In genomic region chr14:41607119-41607785, GRCh38 we compare ENCODE assay signal across 8 cellular contexts. TPM values are rescaled to one million over a fixed set of nuclear protein-coding genes. Genes with fewer than 3 reads are reported as not detected.
A peak's percentile ranks its signal among the peaks of the same experiment; 100 is the strongest.
DNase-seq lines count a peak whose midpoint lies in the region; ATAC-seq, FAIRE-seq and TF ChIP-seq lines count a peak whose summit lies in the region.

No MANE protein-coding gene starts in this region.

- CTCF ChIA-PET in K562 (lab: Yijun Ruan, JAX; ENCODE audit: low intra/inter-chr PET ratio): no interaction called here

- 3% methylated on average over 17 of the region's 29 CpGs for WGBS in K562 (ENCODE audit: insufficient coverage, low coverage, missing lambda C conversion rate)
- WGBS in liver: 2% methylated on average over 29 of the region's 29 CpGs
- 0 to 1% methylated on average over 29 of the region's 29 CpGs for WGBS in tibial nerve, 2 donors

- no peak overlapping the region for H3K27ac ChIP-seq in K562 (ENCODE audit: extremely low read depth, low read depth, low read length)
- H3K27ac ChIP-seq in liver (ENCODE audit: low read depth in 1 of 2, low read length in 2 of 2): no peak overlapping the region
- H3K27ac ChIP-seq in tibial nerve: peak overlapping the region; percentile 71 to 94 (median 79)

- TF ChIP-seq POLR2A in K562 (conservative IDR thresholded peaks at IDR 0.05) (no peak), tibial nerve (IDR thresholded peaks at IDR 0.05) (no peak)

- no peaks in the 10 kb centered on the region for H4K20me1 ChIP-seq in K562 (replicated peaks; ENCODE audit: control insufficient read depth, insufficient read depth, low read length)

- peak overlapping the region; percentile 37; the same call in 1 of the 2 replicates for H3K4me2 ChIP-seq in K562 (ENCODE audit: insufficient read depth, low read length)

- H3K9ac ChIP-seq in K562 (ENCODE audit: insufficient read depth in 1 of 2, low read depth in 2 of 2, low read length in 2 of 2) (no peak overlapping the region), liver (ENCODE audit: low read depth in 1 of 2, low read length in 2 of 2) (no peak overlapping the region)

- no peak for FAIRE-seq in K562 (lab: Jason Lieb, UNC)

- BruUV-seq in K562 (replicated peaks; lab: Mats Ljungman, UMichigan): no TSS peak

- H3K9me3 ChIP-seq in K562 (replicated peaks; ENCODE audit: control insufficient read depth, insufficient read depth, low read depth, low read length) (no peaks in the 10 kb centered on the region), liver (ENCODE audit: control insufficient read depth in 4 of 4, low read length in 3 of 4) (no peaks in the 10 kb centered on the region), tibial nerve (no peaks in the 10 kb centered on the region)

- POLR2A ChIA-PET in K562 (lab: Yijun Ruan, JAX): no interaction called here

- in situ Hi-C loops in K562 (cut with MboI): no loop called here

- TF ChIP-seq RAD21 in K562 (CRISPR knock-in tag; conservative IDR thresholded peaks at IDR 0.05 in 1 of 2, IDR thresholded peaks at IDR 0.05 in 1 of 2): no peak
- no peak for TF ChIP-seq RAD21 in liver (IDR thresholded peaks at IDR 0.05)

- H3K4me3 ChIP-seq in K562 (peak overlapping the region; percentile 29), liver (ENCODE audit: low read depth in 1 of 3, low read length in 3 of 3) (peak overlapping the region in 2 of 3 donors; percentile 42 to 60), tibial nerve (peak overlapping the region; percentile 50 to 74 (median 60))

- intact Hi-C loops in K562 (cut with micrococcal nuclease): no loop called here

- DNase-seq in DMS53 treated with DMSO at 0.1 percent for 48 hours (lab: John Stamatoyannopoulos, UW; ENCODE audit: unreplicated experiment): peak; percentile 39
- DNase-seq in NCI-H146 (lab: John Stamatoyannopoulos, UW): peak; percentile 42
- no peak for DNase-seq in K562 (ENCODE audit: extremely low read depth in 1 of 4, low spot score in 3 of 4)
- DNase-seq in tibial nerve (ENCODE audit: low spot score in 2 of 2): no peak
- DNase-seq in activated CD4-positive, CD25-positive, alpha-beta regulatory T cell treated with anti-CD3 and anti-CD28 coated beads, Interleukin-2, amount 50 U/mL, for 72 hours: no peak

- H3K79me2 ChIP-seq in K562 (ENCODE audit: control insufficient read depth, insufficient read depth, low read length): no peaks in the 10 kb centered on the region

- H3K4me1 ChIP-seq in K562 (replicated peaks in 1 of 2; ENCODE audit: control insufficient read depth in 2 of 2, insufficient read depth in 2 of 2, low read length in 2 of 2) (no peaks in the 10 kb centered on the region), liver (ENCODE audit: control insufficient read depth in 4 of 4, insufficient read depth in 4 of 4, low read length in 3 of 4) (peaks cover 11 to 41% (median 34%) of the 10 kb centered on the region in 4 donors), tibial nerve (peaks cover 0 to 44% (median 3%) of the 10 kb centered on the region in 4 donors)

- TF ChIP-seq CTCF in K562 (IDR thresholded peaks at IDR 0.05 in 2 of 3, conservative IDR thresholded peaks at IDR 0.05 in 1 of 3; ENCODE audit: insufficient read depth in 2 of 3, low read depth in 1 of 3, low read length in 3 of 3) (no peak), liver (IDR thresholded peaks at IDR 0.05; ENCODE audit: low read depth, low read length, missing input control) (no peak), tibial nerve (IDR thresholded peaks at IDR 0.05) (no peak)

- no peak for ATAC-seq in K562
- no peak for ATAC-seq in HG03342 (IDR thresholded peaks at IDR 0.05; ENCODE audit: unreplicated experiment)
- no peak for ATAC-seq in HG03520 (IDR thresholded peaks at IDR 0.05; ENCODE audit: unreplicated experiment)

- no peak for TF ChIP-seq EP300 in K562 (IDR thresholded peaks at IDR 0.05; ENCODE audit: low read length)
- TF ChIP-seq EP300 in tibial nerve (IDR thresholded peaks at IDR 0.05): no peak

- H3K36me3 ChIP-seq in K562 (ENCODE audit: control insufficient read depth, insufficient read depth, low read length): no peaks in the 10 kb centered on the region
- no peaks in the 10 kb centered on the region for H3K36me3 ChIP-seq in liver (ENCODE audit: control insufficient read depth in 4 of 4, insufficient read depth in 3 of 4, low read depth in 1 of 4, low read length in 3 of 4)
- no peaks in the 10 kb centered on the region for H3K36me3 ChIP-seq in tibial nerve

- no peaks in the 10 kb centered on the region for H3K9me1 ChIP-seq in K562 (ENCODE audit: control insufficient read depth, insufficient read depth, low read length)

- no peaks in the 10 kb centered on the region; a peak in 1 of 5 replicates for H3K27me3 ChIP-seq in K562 (ENCODE audit: control insufficient read depth in 2 of 2, insufficient read depth in 2 of 2, low read length in 2 of 2)
- peaks cover 7 to 41% (median 18%) of the 10 kb centered on the region in 4 donors for H3K27me3 ChIP-seq in liver (ENCODE audit: control insufficient read depth in 4 of 4, insufficient read depth in 4 of 4, low read length in 3 of 4)
- H3K27me3 ChIP-seq in tibial nerve: peaks cover 0 to 37% of the 10 kb centered on the region in 2 donors

- H2AFZ ChIP-seq in K562 (ENCODE audit: low read depth, low read length): no peak overlapping the region

TF ChIP-seq in K562, 482 proteins besides CTCF, POLR2A, EP300 and RAD21 (continues in another document):
- TF ChIP-seq CHD2 (IDR thresholded peaks at IDR 0.05; ENCODE audit: low read depth, low read length): no peak
- TF ChIP-seq DDX20 (tag; IDR thresholded peaks at IDR 0.05; ENCODE audit: low read depth): no peak
- TF ChIP-seq MTF1 (CRISPR knock-in tag; IDR thresholded peaks at IDR 0.05; ENCODE audit: borderline replicate concordance): no peak
- no peak for TF ChIP-seq SOX6 (IDR thresholded peaks at IDR 0.05)
- TF ChIP-seq CC2D1A (IDR thresholded peaks at IDR 0.05): no peak
- TF ChIP-seq, protein P1, sequence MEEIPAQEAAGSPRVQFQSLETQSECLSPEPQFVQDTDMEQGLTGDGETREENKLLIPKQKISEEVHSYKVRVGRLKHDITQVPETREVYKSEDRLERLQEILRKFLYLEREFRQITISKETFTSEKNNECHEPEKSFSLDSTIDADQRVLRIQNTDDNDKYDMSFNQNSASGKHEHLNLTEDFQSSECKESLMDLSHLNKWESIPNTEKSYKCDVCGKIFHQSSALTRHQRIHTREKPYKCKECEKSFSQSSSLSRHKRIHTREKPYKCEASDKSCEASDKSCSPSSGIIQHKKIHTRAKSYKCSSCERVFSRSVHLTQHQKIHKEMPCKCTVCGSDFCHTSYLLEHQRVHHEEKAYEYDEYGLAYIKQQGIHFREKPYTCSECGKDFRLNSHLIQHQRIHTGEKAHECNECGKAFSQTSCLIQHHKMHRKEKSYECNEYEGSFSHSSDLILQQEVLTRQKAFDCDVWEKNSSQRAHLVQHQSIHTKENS (CRISPR knock-in tag; IDR thresholded peaks at IDR 0.05): no peak
- TF ChIP-seq ZNF133 (CRISPR knock-in tag; IDR thresholded peaks at IDR 0.05): no peak
- TF ChIP-seq XRCC5 (IDR thresholded peaks at IDR 0.05; ENCODE audit: low read depth, low read length): no peak

TF ChIP-seq in liver, 16 proteins besides CTCF, POLR2A, EP300 and RAD21 (continues in another document):
- TF ChIP-seq ZBTB33 (IDR thresholded peaks at IDR 0.05): no peak
- TF ChIP-seq SP1 (IDR thresholded peaks at IDR 0.05): no peak
- no peak for TF ChIP-seq HNF4A (conservative IDR thresholded peaks at IDR 0.05)
- TF ChIP-seq, protein P2, sequence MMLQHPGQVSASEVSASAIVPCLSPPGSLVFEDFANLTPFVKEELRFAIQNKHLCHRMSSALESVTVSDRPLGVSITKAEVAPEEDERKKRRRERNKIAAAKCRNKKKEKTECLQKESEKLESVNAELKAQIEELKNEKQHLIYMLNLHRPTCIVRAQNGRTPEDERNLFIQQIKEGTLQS (IDR thresholded peaks at IDR 0.05): no peak
- TF ChIP-seq NR2F2 (IDR thresholded peaks at IDR 0.05): no peak
- TF ChIP-seq TAF1 (conservative IDR thresholded peaks at IDR 0.05): no peak
- TF ChIP-seq FOXA2 (IDR thresholded peaks at IDR 0.05): no peak
- no peak for TF ChIP-seq RXRA (IDR thresholded peaks at IDR 0.05)
- no peak for TF ChIP-seq HNF4G (IDR thresholded peaks at IDR 0.05)

RNA-seq across cellular contexts. Expression of gene LRFN5, which starts 0.6 kb away (rescaled TPM):
- 0.16 and 0.44 TPM in 2 replicates for total RNA-seq in K562 (2011; cell fraction: chromatin; rRNA removed; ENCODE audit: low replicate concordance)
- 0.13 and 0.17 TPM in 2 replicates for total RNA-seq in K562 (2011; cell fraction: nucleolus; rRNA removed)
- 0.22 and 0.38 TPM in 2 replicates for total RNA-seq in K562 (2011; cell fraction: nucleoplasm; rRNA removed)
- 0.08 and 0.27 TPM in 2 replicates for total RNA-seq in K562 (2014; rRNA removed)
- total RNA-seq in K562 (2014; rRNA removed; fragmentation: Illumina TruSeq; extraction: Trizol): 0.06 and 0.11 TPM in 2 replicates
- total RNA-seq in K562 (2015; rRNA removed; fragmentation: Illumina TruSeq; extraction: Trizol): 0.11 and 0.15 TPM in 2 replicates
- 0.16 TPM in 2 replicates for total RNA-seq in K562 (2021)
- 0.07 and 0.12 TPM in 2 replicates for polyA plus RNA-seq in K562 (2011; rRNA removed)
- 0.01 and 0.09 TPM in 2 replicates for polyA plus RNA-seq in K562 (2011; cell fraction: cytosol; rRNA removed)
- polyA plus RNA-seq in K562 (2011; cell fraction: nucleus; rRNA removed): 0.09 and 0.28 TPM in 2 replicates
- polyA plus RNA-seq in K562 (2012): 0.04 TPM in 1 of 2 replicates, not detected in the other
- polyA plus RNA-seq in K562 (2014; fragmentation: Illumina TruSeq; extraction: Trizol): 0.07 and 0.08 TPM in 2 replicates
- polyA plus RNA-seq in K562 (2014; fragmentation: Nextera tagmentation; extraction: Ambion mirVana): under 1 TPM in 1 of 2 experiments, not detected in 1; 0.01 TPM
- polyA plus RNA-seq in K562 (2014; rRNA removed): 0.07 TPM in 1 of 2 replicates, not detected in the other
- 0.18 and 0.54 TPM in 2 replicates for polyA minus RNA-seq in K562 (2011; rRNA and poly(A)+ RNA removed)
- not detected in 2 replicates for polyA minus RNA-seq in K562 (2011; cell fraction: cytosol; rRNA and poly(A)+ RNA removed)
- polyA minus RNA-seq in K562 (2011; cell fraction: nucleus; rRNA and poly(A)+ RNA removed): 0.27 and 1.7 TPM in 2 replicates
- total RNA-seq in liver: under 1 TPM; 0.08 to 0.23 TPM
- under 1 TPM in 1 of 2 donors, not detected in 1; 0.07 TPM for polyA plus RNA-seq in liver
- 10 to 100 TPM in 3 of 4 donors, 1 to 10 TPM in 1; 8.0 to 72.6 (median 10.7) TPM for total RNA-seq in tibial nerve

Comparison
In these comparisons a context has a peak if more than half of its experiments do, and no peak if none do; other contexts are left out.
1. DNase-seq: peak in DMS53 treated with DMSO at 0.1 percent for 48 hours (single experiment) and NCI-H146 (single experiment); none in K562 (0 of 4), tibial nerve (0 of 2) and activated CD4-positive, CD25-positive, alpha-beta regulatory T cell treated with anti-CD3 and anti-CD28 coated beads, Interleukin-2, amount 50 U/mL, for 72 hours (single experiment).
2. H3K27ac ChIP-seq: peak in tibial nerve (4 of 4); none in K562 (single experiment) and liver (0 of 2).
3. RNA of gene LRFN5, which starts 0.6 kb away (total RNA-seq): 8.0 to 72.6 TPM in tibial nerve; 0.08 to 0.23 TPM in liver and 0.06 to 0.44 TPM in K562; every median in the first group is over 4 times any median in the second.
4. Peak in every context shown above with its lines, with median percentiles within 50 percentile points of each other: H3K4me3 ChIP-seq.